Comparison of ENCODE assay signal across 1 cellular context in the genomic region with DNA sequence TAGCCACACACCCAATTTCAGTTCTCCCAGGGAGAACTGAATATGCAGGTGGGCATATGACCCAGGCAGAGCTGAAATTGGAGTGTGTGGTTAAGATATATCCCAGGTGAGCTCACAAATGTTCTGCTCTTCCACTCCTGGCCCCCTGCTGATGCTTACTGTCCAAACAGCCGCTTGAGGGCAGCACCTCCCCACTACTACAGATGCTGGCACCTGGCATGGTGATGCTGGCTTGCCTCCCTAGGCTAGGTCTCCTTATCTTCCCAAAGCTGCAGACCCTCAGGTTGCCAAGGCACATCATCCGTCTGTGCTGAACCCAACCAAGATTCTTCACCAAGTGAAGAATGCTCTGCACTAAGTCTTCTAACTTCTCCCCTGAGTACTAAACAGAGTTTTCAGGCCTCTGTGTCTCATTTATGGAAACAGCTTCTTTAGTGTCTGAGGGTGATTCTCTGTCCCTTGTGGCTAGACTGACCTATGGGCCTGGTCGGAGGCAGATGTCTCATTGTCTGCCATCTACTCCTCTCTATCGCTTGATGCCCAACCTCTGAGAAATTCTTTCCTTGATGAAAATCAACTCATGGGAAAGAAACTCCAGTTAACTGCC.
A peak's percentile ranks its signal among the peaks of the same experiment; 100 is the strongest.
TF ChIP-seq lines count a peak whose summit lies in the region.

No MANE protein-coding gene starts in this region.

TF ChIP-seq in HEK293, 187 proteins besides CTCF, POLR2A, EP300 and RAD21 (continued from another document):
- TF ChIP-seq, protein P1, sequence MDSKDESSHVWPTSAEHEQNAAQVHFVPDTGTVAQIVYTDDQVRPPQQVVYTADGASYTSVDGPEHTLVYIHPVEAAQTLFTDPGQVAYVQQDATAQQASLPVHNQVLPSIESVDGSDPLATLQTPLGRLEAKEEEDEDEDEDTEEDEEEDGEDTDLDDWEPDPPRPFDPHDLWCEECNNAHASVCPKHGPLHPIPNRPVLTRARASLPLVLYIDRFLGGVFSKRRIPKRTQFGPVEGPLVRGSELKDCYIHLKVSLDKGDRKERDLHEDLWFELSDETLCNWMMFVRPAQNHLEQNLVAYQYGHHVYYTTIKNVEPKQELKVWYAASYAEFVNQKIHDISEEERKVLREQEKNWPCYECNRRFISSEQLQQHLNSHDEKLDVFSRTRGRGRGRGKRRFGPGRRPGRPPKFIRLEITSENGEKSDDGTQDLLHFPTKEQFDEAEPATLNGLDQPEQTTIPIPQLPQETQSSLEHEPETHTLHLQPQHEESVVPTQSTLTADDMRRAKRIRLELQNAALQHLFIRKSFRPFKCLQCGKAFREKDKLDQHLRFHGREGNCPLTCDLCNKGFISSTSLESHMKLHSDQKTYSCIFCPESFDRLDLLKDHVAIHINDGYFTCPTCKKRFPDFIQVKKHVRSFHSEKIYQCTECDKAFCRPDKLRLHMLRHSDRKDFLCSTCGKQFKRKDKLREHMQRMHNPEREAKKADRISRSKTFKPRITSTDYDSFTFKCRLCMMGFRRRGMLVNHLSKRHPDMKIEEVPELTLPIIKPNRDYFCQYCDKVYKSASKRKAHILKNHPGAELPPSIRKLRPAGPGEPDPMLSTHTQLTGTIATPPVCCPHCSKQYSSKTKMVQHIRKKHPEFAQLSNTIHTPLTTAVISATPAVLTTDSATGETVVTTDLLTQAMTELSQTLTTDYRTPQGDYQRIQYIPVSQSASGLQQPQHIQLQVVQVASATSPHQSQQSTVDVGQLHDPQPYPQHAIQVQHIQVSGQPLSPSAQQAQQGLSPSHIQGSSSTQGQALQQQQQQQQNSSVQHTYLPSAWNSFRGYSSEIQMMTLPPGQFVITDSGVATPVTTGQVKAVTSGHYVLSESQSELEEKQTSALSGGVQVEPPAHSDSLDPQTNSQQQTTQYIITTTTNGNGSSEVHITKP (tag by site-specific recombination; IDR thresholded peaks at IDR 0.05) = no peak
- no peak for TF ChIP-seq ZNF776 (tag by site-specific recombination; IDR thresholded peaks at IDR 0.05; ENCODE audit: borderline replicate concordance)
- TF ChIP-seq ZNF132 (tag by site-specific recombination; IDR thresholded peaks at IDR 0.05; ENCODE audit: borderline replicate concordance) = no peak
- TF ChIP-seq, protein P2, sequence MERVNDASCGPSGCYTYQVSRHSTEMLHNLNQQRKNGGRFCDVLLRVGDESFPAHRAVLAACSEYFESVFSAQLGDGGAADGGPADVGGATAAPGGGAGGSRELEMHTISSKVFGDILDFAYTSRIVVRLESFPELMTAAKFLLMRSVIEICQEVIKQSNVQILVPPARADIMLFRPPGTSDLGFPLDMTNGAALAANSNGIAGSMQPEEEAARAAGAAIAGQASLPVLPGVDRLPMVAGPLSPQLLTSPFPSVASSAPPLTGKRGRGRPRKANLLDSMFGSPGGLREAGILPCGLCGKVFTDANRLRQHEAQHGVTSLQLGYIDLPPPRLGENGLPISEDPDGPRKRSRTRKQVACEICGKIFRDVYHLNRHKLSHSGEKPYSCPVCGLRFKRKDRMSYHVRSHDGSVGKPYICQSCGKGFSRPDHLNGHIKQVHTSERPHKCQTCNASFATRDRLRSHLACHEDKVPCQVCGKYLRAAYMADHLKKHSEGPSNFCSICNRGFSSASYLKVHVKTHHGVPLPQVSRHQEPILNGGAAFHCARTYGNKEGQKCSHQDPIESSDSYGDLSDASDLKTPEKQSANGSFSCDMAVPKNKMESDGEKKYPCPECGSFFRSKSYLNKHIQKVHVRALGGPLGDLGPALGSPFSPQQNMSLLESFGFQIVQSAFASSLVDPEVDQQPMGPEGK (tag by site-specific recombination; IDR thresholded peaks at IDR 0.05) = no peak
- TF ChIP-seq, protein P3, sequence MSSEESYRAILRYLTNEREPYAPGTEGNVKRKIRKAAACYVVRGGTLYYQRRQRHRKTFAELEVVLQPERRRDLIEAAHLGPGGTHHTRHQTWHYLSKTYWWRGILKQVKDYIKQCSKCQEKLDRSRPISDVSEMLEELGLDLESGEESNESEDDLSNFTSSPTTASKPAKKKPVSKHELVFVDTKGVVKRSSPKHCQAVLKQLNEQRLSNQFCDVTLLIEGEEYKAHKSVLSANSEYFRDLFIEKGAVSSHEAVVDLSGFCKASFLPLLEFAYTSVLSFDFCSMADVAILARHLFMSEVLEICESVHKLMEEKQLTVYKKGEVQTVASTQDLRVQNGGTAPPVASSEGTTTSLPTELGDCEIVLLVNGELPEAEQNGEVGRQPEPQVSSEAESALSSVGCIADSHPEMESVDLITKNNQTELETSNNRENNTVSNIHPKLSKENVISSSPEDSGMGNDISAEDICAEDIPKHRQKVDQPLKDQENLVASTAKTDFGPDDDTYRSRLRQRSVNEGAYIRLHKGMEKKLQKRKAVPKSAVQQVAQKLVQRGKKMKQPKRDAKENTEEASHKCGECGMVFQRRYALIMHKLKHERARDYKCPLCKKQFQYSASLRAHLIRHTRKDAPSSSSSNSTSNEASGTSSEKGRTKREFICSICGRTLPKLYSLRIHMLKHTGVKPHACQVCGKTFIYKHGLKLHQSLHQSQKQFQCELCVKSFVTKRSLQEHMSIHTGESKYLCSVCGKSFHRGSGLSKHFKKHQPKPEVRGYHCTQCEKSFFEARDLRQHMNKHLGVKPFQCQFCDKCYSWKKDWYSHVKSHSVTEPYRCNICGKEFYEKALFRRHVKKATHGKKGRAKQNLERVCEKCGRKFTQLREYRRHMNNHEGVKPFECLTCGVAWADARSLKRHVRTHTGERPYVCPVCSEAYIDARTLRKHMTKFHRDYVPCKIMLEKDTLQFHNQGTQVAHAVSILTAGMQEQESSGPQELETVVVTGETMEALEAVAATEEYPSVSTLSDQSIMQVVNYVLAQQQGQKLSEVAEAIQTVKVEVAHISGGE (tag by site-specific recombination; conservative IDR thresholded peaks at IDR 0.05; ENCODE audit: low read depth) = no peak
- no peak for TF ChIP-seq ZNF175 (tag by site-specific recombination; IDR thresholded peaks at IDR 0.05)
- TF ChIP-seq ZNF274 (IDR thresholded peaks at IDR 0.05; ENCODE audit: low read length) = no peak
- no peak for TF ChIP-seq ZNF274 (tag by site-specific recombination; IDR thresholded peaks at IDR 0.05; ENCODE audit: borderline replicate concordance)
- peak; percentile 96 for TF ChIP-seq ZNF654 (tag by site-specific recombination; IDR thresholded peaks at IDR 0.05; ENCODE audit: low read depth)
- TF ChIP-seq ZNF404 (tag by site-specific recombination; IDR thresholded peaks at IDR 0.05) = no peak
- TF ChIP-seq, protein P4, sequence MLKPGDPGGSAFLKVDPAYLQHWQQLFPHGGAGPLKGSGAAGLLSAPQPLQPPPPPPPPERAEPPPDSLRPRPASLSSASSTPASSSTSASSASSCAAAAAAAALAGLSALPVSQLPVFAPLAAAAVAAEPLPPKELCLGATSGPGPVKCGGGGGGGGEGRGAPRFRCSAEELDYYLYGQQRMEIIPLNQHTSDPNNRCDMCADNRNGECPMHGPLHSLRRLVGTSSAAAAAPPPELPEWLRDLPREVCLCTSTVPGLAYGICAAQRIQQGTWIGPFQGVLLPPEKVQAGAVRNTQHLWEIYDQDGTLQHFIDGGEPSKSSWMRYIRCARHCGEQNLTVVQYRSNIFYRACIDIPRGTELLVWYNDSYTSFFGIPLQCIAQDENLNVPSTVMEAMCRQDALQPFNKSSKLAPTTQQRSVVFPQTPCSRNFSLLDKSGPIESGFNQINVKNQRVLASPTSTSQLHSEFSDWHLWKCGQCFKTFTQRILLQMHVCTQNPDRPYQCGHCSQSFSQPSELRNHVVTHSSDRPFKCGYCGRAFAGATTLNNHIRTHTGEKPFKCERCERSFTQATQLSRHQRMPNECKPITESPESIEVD (tag by site-specific recombination; IDR thresholded peaks at IDR 0.05) = no peak
- no peak for TF ChIP-seq ZNF426 (tag by site-specific recombination; IDR thresholded peaks at IDR 0.05)
- no peak for TF ChIP-seq HOXA7 (CRISPR knock-in tag; IDR thresholded peaks at IDR 0.05; ENCODE audit: borderline replicate concordance)
- no peak for TF ChIP-seq ZNF501 (tag by site-specific recombination; IDR thresholded peaks at IDR 0.05)
- TF ChIP-seq ZBTB26 (tag by site-specific recombination; optimal IDR thresholded peaks at IDR 0.05) = no peak
- TF ChIP-seq ZNF239 (tag by site-specific recombination; IDR thresholded peaks at IDR 0.05) = no peak
- no peak for TF ChIP-seq IKZF3 (tag by site-specific recombination; IDR thresholded peaks at IDR 0.05)
- no peak for TF ChIP-seq SP7 (tag by site-specific recombination; IDR thresholded peaks at IDR 0.05)
- TF ChIP-seq HOXD13 (CRISPR knock-in tag; IDR thresholded peaks at IDR 0.05; ENCODE audit: borderline replicate concordance) = no peak
